Comparison of ENCODE assay signal across 8 cellular contexts in genomic region chrX:37846934-37847732, GRCh38. TPM values are rescaled to one million over a fixed set of nuclear protein-coding genes. Genes with fewer than 3 reads are reported as not detected.
DNase-seq lines count a peak whose midpoint lies in the region; ATAC-seq and TF ChIP-seq lines count a peak whose summit lies in the region.

Gene DYNLT3 (minus strand): TSS chrX:37847571. CDS start chrX:37847510, 61 bp downstream.

- CTCF ChIA-PET in AG04450 (lab: Charles Lee), result interaction anchor here (0.6 to 1.0 kb wide), 2 partner anchors 22 to 102 kb away, joined by 3 read pairs; no protein-coding TSS in a partner anchor

- ATAC-seq in GM18909 (IDR thresholded peaks at IDR 0.05; ENCODE audit: poor library complexity, unreplicated experiment) (peak; percentile 99), HG03159 (IDR thresholded peaks at IDR 0.05; ENCODE audit: unreplicated experiment) (peak; percentile 99), left lobe of liver (peak; percentile 99)

- no peak for TF ChIP-seq CTCF in AG04450 (IDR thresholded peaks at IDR 0.05; ENCODE audit: low read depth, low read length)

- H3K27ac ChIP-seq in AG04450 (ENCODE audit: low read depth, low read length), result peak within 1 kb of the TSS; percentile 31

- POLR2A ChIA-PET in AG04450 (lab: Yijun Ruan, JAX), result no interaction called here

- no peak for DNase-seq in AG04450 (ENCODE audit: low read depth, low spot score)
- DNase-seq in NCI-H460 (ENCODE audit: extremely low read depth, low read depth), result peak; percentile 86
- DNase-seq in activated CD4-positive, alpha-beta T cell treated with anti-CD3 and anti-CD28 coated beads, Interleukin-2, amount 50 U/mL, for 24 hours (ENCODE audit: low read depth in 1 of 2, low spot score in 1 of 2), result peak; percentile 46 to 48
- peak; percentile 76 for DNase-seq in dermis blood vessel endothelial cell
- DNase-seq in left lobe of liver (ENCODE audit: low spot score), result peak; percentile 85
- DNase-seq in stimulated activated CD4-positive, alpha-beta T cell treated with anti-CD3 and anti-CD28 coated beads, Interleukin-2, amount 100 ng/mL, for 48 hours, result peak; percentile 58 to 60

- peak within 1 kb of the TSS; percentile 73 for H3K4me3 ChIP-seq in AG04450 (ENCODE audit: low read depth, low read length)

- H3K27me3 ChIP-seq in AG04450 (ENCODE audit: control insufficient read depth, insufficient read depth, low read length), result no peaks in the 10 kb centered on the region

- H3K9me3 ChIP-seq in AG04450 (ENCODE audit: control insufficient read depth, insufficient read depth, low read length), result no peaks in the 10 kb centered on the region

RNA-seq across cellular contexts. Expression of gene DYNLT3, which starts in this region (rescaled TPM):
- 20.3 and 28.6 TPM in 2 replicates for polyA plus RNA-seq in AG04450 (2011; rRNA removed)
- polyA minus RNA-seq in AG04450 (2011; rRNA and poly(A)+ RNA removed), result 9.8 and 17.5 TPM in 2 replicates
- 63.5 and 69.7 TPM in 2 replicates for total RNA-seq in NCI-H460 (2014; rRNA removed; shearing (Covaris generic))
- 24.8 and 29.1 TPM in 2 replicates for polyA plus RNA-seq in NCI-H460 (2014; cell fraction: nucleus; rRNA removed)
- 31.0 and 34.0 TPM in 2 replicates for total RNA-seq in dermis blood vessel endothelial cell
- 13.2 TPM for total RNA-seq in left lobe of liver
